In genomic region chr2:173886613-173887012, GRCh38 we compare ENCODE assay signal across 39 cellular contexts.
"Had no signal": no experiment of that assay in that cellular context is flagged by ENCODE, and none has a peak within 500 bp of the region (broad histone marks: within the 10 kb centered on the region; RNA-seq: fewer than 3 reads in every experiment).

No MANE protein-coding gene starts in this region.

- H3K9me3 Mint-ChIP-seq: activated naive CD4-positive, alpha-beta T cell treated with anti-CD3 and anti-CD28 coated beads, Interleukin-2, amount 50 U/mL, for 24 hours had no signal

- H3K4me1 ChIP-seq: adrenal gland, ascending aorta, body of pancreas had no signal

- H3K36me3 Mint-ChIP-seq: activated naive CD8-positive, alpha-beta T cell; activated naive CD8-positive, alpha-beta T cell treated with anti-CD3 and anti-CD28 coated beads for 36 hours; activated naive CD8-positive, alpha-beta T cell treated with anti-CD3 and anti-CD28 coated beads, Interleukin-2, amount 10 ng/mL, durations not matched to agents 7 days and 5 days had no signal

- H3K9me3 ChIP-seq: adrenal gland, ascending aorta, body of pancreas had no signal

- DNase-seq: activated effector memory CD4-positive, alpha-beta T cell treated with anti-CD3 and anti-CD28 coated beads, Interleukin-2, amount 50 U/mL, for 16 hours; activated effector memory CD4-positive, alpha-beta T cell treated with Interleukin-2 at 50 U/mL for 16 hours; activated gamma-delta T cell; activated gamma-delta T cell treated with Interleukin-2 at 50 U/mL for 16 hours; activated naive CD4-positive, alpha-beta T cell; activated naive CD4-positive, alpha-beta T cell treated with anti-CD3 and anti-CD28 coated beads for 36 hours; activated naive CD4-positive, alpha-beta T cell treated with anti-CD3 and anti-CD28 coated beads, Interleukin-2, amount 10 ng/mL, durations not matched to agents 7 days and 5 days; activated naive CD4-positive, alpha-beta T cell treated with anti-CD3 and anti-CD28 coated beads, Interleukin-2, amount 50 U/mL, for 16 hours; activated naive CD4-positive, alpha-beta T cell treated with Interleukin-2 at 50 U/mL for 16 hours; activated naive CD8-positive, alpha-beta T cell treated with anti-CD3 and anti-CD28 coated beads for 36 hours; activated naive CD8-positive, alpha-beta T cell treated with anti-CD3 and anti-CD28 coated beads, Interleukin-2, amount 10 ng/mL, durations not matched to agents 7 days and 5 days; activated naive CD8-positive, alpha-beta T cell treated with anti-CD3 and anti-CD28 coated beads, Interleukin-2, amount 50 U/mL, for 24 hours; activated T-cell treated with anti-CD3 and anti-CD28 coated beads, Interleukin-2, amount 50 U/mL, for 4 hours; activated T-cell treated with anti-CD3 and anti-CD28 coated beads, Interleukin-2, amount 50 U/mL, for 48 hours; activated T-cell treated with anti-CD3 and anti-CD28 coated beads, Interleukin-2, amount 50 U/mL, for 72 hours; adrenal gland; amniotic stem cell; amygdala; anterior cingulate cortex; aorta; body of pancreas; brain microvascular endothelial cell; caudate nucleus; central memory CD4-positive, alpha-beta T cell; cerebellar nuclear complex had no signal

- H3K4me1 Mint-ChIP-seq: activated naive CD4-positive, alpha-beta T cell treated with anti-CD3 and anti-CD28 coated beads, Interleukin-2, amount 50 U/mL, for 24 hours had no signal

- H3K4me3 ChIP-seq: adrenal gland, ascending aorta, body of pancreas, breast epithelium, cardiac muscle cell had no signal

- FAIRE-seq: astrocyte, bronchial epithelial cell, colon had no signal

- H3K27ac ChIP-seq: adrenal gland, ascending aorta, body of pancreas, brain microvascular endothelial cell, breast epithelium, cardiac muscle cell had no signal

- ATAC-seq: activated naive CD4-positive, alpha-beta T cell treated with anti-CD3 and anti-CD28 coated beads, Interleukin-2, amount 50 U/mL, for 72 hours; activated naive CD8-positive, alpha-beta T cell treated with anti-CD3 and anti-CD28 coated beads, Interleukin-2, amount 50 U/mL, for 24 hours; activated T-cell treated with anti-CD3 and anti-CD28 coated beads, Interleukin-2, amount 50 U/mL, for 4 hours; activated T-cell treated with anti-CD3 and anti-CD28 coated beads, Interleukin-2, amount 50 U/mL, for 72 hours; activated T-helper 17 cell treated with anti-CD3 and anti-CD28 coated beads, Interleukin-2, amount 50 U/mL, for 72 hours; body of pancreas had no signal

- H3K27ac Mint-ChIP-seq: activated naive CD4-positive, alpha-beta T cell treated with anti-CD3 and anti-CD28 coated beads for 36 hours; activated naive CD4-positive, alpha-beta T cell treated with anti-CD3 and anti-CD28 coated beads, Interleukin-2, amount 10 ng/mL, durations not matched to agents 7 days and 5 days; activated naive CD4-positive, alpha-beta T cell treated with anti-CD3 and anti-CD28 coated beads, Interleukin-2, amount 50 U/mL, for 24 hours; activated naive CD4-positive, alpha-beta T cell treated with anti-CD3 and anti-CD28 coated beads, Interleukin-2, amount 50 U/mL, for 72 hours; activated naive CD8-positive, alpha-beta T cell; activated naive CD8-positive, alpha-beta T cell treated with anti-CD3 and anti-CD28 coated beads for 36 hours; activated naive CD8-positive, alpha-beta T cell treated with anti-CD3 and anti-CD28 coated beads, Interleukin-2, amount 10 ng/mL, durations not matched to agents 7 days and 5 days; activated naive CD8-positive, alpha-beta T cell treated with anti-CD3 and anti-CD28 coated beads, Interleukin-2, amount 50 U/mL, for 24 hours; activated T-cell treated with anti-CD3 and anti-CD28 coated beads, Interleukin-2, amount 50 U/mL, for 72 hours; activated T-helper 1 cell treated with anti-CD3 and anti-CD28 coated beads, Interleukin-12 subunit alpha, Interleukin-12 subunit beta, Interleukin-2, Interleukin-4 antibody, amounts not matched to agents 30 ng/mL and 10 ng/mL and 1 ng/mL, durations not matched to agents 14 hours and 24 hours and 36 hours; activated T-helper 17 cell treated with anti-CD3 and anti-CD28 coated beads, Interleukin-2, amount 50 U/mL, for 72 hours; activated T-helper 2 cell treated with anti-CD3 and anti-CD28 coated beads, Interferon-gamma antibody, Interleukin-2, Interleukin-4, amounts not matched to agents 10 μg/mL and 5 μg/mL and 100 μg/mL, durations not matched to agents 14 hours and 24 hours and 36 hours; brain had no signal

- H3K36me3 ChIP-seq: adrenal gland, ascending aorta, brain microvascular endothelial cell, breast epithelium, cardiac muscle cell had no signal

- H3K27me3 ChIP-seq: adrenal gland, ascending aorta, body of pancreas, brain microvascular endothelial cell, breast epithelium, cardiac muscle cell had no signal

- H3K4me3 Mint-ChIP-seq: activated naive CD4-positive, alpha-beta T cell treated with anti-CD3 and anti-CD28 coated beads for 36 hours; activated naive CD4-positive, alpha-beta T cell treated with anti-CD3 and anti-CD28 coated beads, Interleukin-2, amount 10 ng/mL, durations not matched to agents 7 days and 5 days; activated naive CD4-positive, alpha-beta T cell treated with anti-CD3 and anti-CD28 coated beads, Interleukin-2, amount 50 U/mL, for 24 hours; activated naive CD8-positive, alpha-beta T cell; activated naive CD8-positive, alpha-beta T cell treated with anti-CD3 and anti-CD28 coated beads for 36 hours; activated naive CD8-positive, alpha-beta T cell treated with anti-CD3 and anti-CD28 coated beads, Interleukin-2, amount 10 ng/mL, durations not matched to agents 7 days and 5 days; activated naive CD8-positive, alpha-beta T cell treated with anti-CD3 and anti-CD28 coated beads, Interleukin-2, amount 50 U/mL, for 24 hours; activated T-cell treated with anti-CD3 and anti-CD28 coated beads, Interleukin-2, amount 50 U/mL, for 4 hours; activated T-cell treated with anti-CD3 and anti-CD28 coated beads, Interleukin-2, amount 50 U/mL, for 72 hours; activated T-helper 1 cell treated with anti-CD3 and anti-CD28 coated beads, Interleukin-12 subunit alpha, Interleukin-12 subunit beta, Interleukin-2, Interleukin-4 antibody, amounts not matched to agents 30 ng/mL and 10 ng/mL and 1 ng/mL, durations not matched to agents 14 hours and 24 hours and 36 hours; activated T-helper 17 cell treated with anti-CD3 and anti-CD28 coated beads, Interleukin-2, amount 50 U/mL, for 72 hours; brain; central memory CD8-positive, alpha-beta T cell had no signal
